In the genomic region with DNA sequence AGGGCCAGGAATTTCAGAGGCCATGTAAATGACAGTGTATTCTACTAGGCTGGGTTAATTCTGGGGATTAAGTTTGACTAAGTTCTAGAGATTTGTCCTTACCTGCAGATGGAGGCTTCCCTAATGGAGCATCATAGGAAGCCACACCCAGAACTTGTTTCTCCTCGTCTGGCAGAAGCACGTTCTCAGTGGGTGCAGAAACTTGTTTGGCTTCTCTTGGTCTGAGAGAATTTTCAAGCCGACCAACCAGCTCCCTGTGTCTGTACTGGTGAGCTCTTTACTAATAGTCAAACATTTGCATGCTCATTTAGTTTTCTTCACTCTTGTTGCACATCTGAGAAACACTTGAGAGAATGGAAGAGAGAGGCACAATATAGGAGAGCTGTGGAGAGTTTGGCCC, we compare ENCODE assay signal across 9 cellular contexts. TPM values are rescaled to one million over a fixed set of nuclear protein-coding genes. Genes with fewer than 3 reads are reported as not detected.
DNase-seq lines count a peak whose midpoint lies in the region; ATAC-seq and TF ChIP-seq lines count a peak whose summit lies in the region.
"Had no signal": no experiment of that assay in that cellular context is flagged by ENCODE, and none has a peak within 500 bp of the region (broad histone marks: within the 10 kb centered on the region; RNA-seq: fewer than 3 reads in every experiment).

No MANE protein-coding gene starts in this region.

- H3K27ac ChIP-seq in body of pancreas (peak overlapping the region in 3 of 4 donors; percentile 88 to 90 (median 89)), osteoblast (ENCODE audit: low read depth, low read length) (peak overlapping the region; percentile 92), WERI-Rb-1 (no peak overlapping the region), aorta (ENCODE audit: low read depth in 1 of 2, low read length in 2 of 2) (peak overlapping the region in 1 of 2 donors; percentile 16)

- ATAC-seq in GM18520 (IDR thresholded peaks at IDR 0.05; ENCODE audit: unreplicated experiment) (peak; percentile 26), HG03045 (IDR thresholded peaks at IDR 0.05; ENCODE audit: unreplicated experiment) (peak; percentile 41), body of pancreas (no peak), GM21737 (IDR thresholded peaks at IDR 0.05; ENCODE audit: unreplicated experiment) (no peak), aorta (ENCODE audit: low FRiP score) (no peak)

- 53 to 61% methylated on average over 3 of the region's 3 CpGs for WGBS in body of pancreas, 2 donors
- WGBS in aorta, 2 donors: 55 to 62% methylated on average over 3 of the region's 3 CpGs

- DNase-seq in body of pancreas (no peak), osteoblast (ENCODE audit: insufficient read length, low spot score, missing footprints) (no peak), WERI-Rb-1 (no peak), aorta (no peak), putamen (ENCODE audit: low spot score) (no peak)
- DNase-seq: activated CD8-positive, alpha-beta memory T cell treated with anti-CD3 and anti-CD28 coated beads, Interleukin-2, amount 50 U/mL, for 4 hours had no signal

- no peaks in the 10 kb centered on the region for H3K9me3 ChIP-seq in body of pancreas
- H3K9me3 ChIP-seq in osteoblast (ENCODE audit: low read depth, low read length): no peaks in the 10 kb centered on the region
- no peaks in the 10 kb centered on the region for H3K9me3 ChIP-seq in WERI-Rb-1 (ENCODE audit: severe bottlenecking)
- no peaks in the 10 kb centered on the region for H3K9me3 ChIP-seq in aorta (ENCODE audit: control insufficient read depth, low read length)

- H4K20me1 ChIP-seq in osteoblast (ENCODE audit: insufficient read depth, low read length): no peaks in the 10 kb centered on the region

- no peak for TF ChIP-seq POLR2A in body of pancreas (IDR thresholded peaks at IDR 0.05)

- H3K4me2 ChIP-seq in osteoblast (ENCODE audit: insufficient read depth, low read length): no peak overlapping the region

- no peak for TF ChIP-seq CTCF in body of pancreas (IDR thresholded peaks at IDR 0.05)
- TF ChIP-seq CTCF in osteoblast (IDR thresholded peaks at IDR 0.05; ENCODE audit: extremely low read depth, low read depth, low read length): no peak
- no peak for TF ChIP-seq CTCF in WERI-Rb-1 (IDR thresholded peaks at IDR 0.05; ENCODE audit: low read depth, low read length)

- peaks cover 30% of the 10 kb centered on the region for H3K79me2 ChIP-seq in osteoblast (ENCODE audit: insufficient read depth, low read length)

- H3K36me3 ChIP-seq in body of pancreas (replicated peaks in 1 of 2; ENCODE audit: insufficient read depth in 1 of 2, low read depth in 2 of 2) (no peaks in the 10 kb centered on the region), osteoblast (ENCODE audit: insufficient read depth, low read length) (no peaks in the 10 kb centered on the region), WERI-Rb-1 (no peaks in the 10 kb centered on the region), aorta (ENCODE audit: control insufficient read depth in 1 of 2, insufficient read depth in 2 of 2, low read length in 1 of 2) (no peaks in the 10 kb centered on the region)

- peak overlapping the region; percentile 71 for H2AFZ ChIP-seq in osteoblast (ENCODE audit: low read length)

- H3K4me1 ChIP-seq in body of pancreas (peaks cover 16% of the 10 kb centered on the region), osteoblast (ENCODE audit: insufficient read depth, low read length) (peaks cover 13% of the 10 kb centered on the region), aorta (ENCODE audit: control insufficient read depth in 1 of 2, insufficient read depth in 2 of 2, low read length in 2 of 2) (peaks cover 0 to 3% of the 10 kb centered on the region in 2 donors)

- H3K27me3 ChIP-seq in body of pancreas (no peaks in the 10 kb centered on the region), osteoblast (ENCODE audit: insufficient read depth, low read length) (no peaks in the 10 kb centered on the region), WERI-Rb-1 (ENCODE audit: insufficient read depth, low read depth, severe bottlenecking) (no peaks in the 10 kb centered on the region), aorta (ENCODE audit: control insufficient read depth in 1 of 2, insufficient read depth in 2 of 2, low read length in 1 of 2) (no peaks in the 10 kb centered on the region)

- intact Hi-C loops in body of pancreas (cut with DNase I): no loop called here
- intact Hi-C loops in aorta (cut with DNase I): no loop called here

- H3K4me3 ChIP-seq in body of pancreas: no peak overlapping the region
- H3K4me3 ChIP-seq in osteoblast (ENCODE audit: insufficient read depth, low read length): no peak overlapping the region
- H3K4me3 ChIP-seq in WERI-Rb-1 (ENCODE audit: low read depth, low read length): no peak overlapping the region
- no peak overlapping the region for H3K4me3 ChIP-seq in aorta (ENCODE audit: low read length in 2 of 2)

RNA-seq across cellular contexts. Expression of gene ATP10D, which starts 0.9 kb away (rescaled TPM):
- total RNA-seq in body of pancreas (10 to 100 TPM; 12.5 to 24.4 TPM), osteoblast (49.8 and 51.8 TPM in 2 replicates), aorta (10 to 100 TPM; 55.6 to 57.4 TPM)
- 10 to 100 TPM in 1 of 2 donors, 1 to 10 TPM in 1; 9.3 to 26.9 TPM for polyA plus RNA-seq in aorta

RNA-seq across cellular contexts. Expression of gene COMMD8, which starts 20.7 kb away (rescaled TPM):
- total RNA-seq in body of pancreas (1 to 10 TPM; 4.6 to 9.9 TPM), osteoblast (28.9 and 30.8 TPM in 2 replicates), aorta (10 to 100 TPM in 1 of 2 donors, 1 to 10 TPM in 1; 10.0 to 11.7 TPM)
- polyA plus RNA-seq in aorta: 10 to 100 TPM; 19.7 to 29.8 TPM

Comparison
In these comparisons a context has a peak if more than half of its experiments do, and no peak if none do; other contexts are left out.
1. ATAC-seq: peak in GM18520 (single experiment) and HG03045 (single experiment); none in body of pancreas (single experiment), GM21737 (single experiment) and aorta (single experiment).